ENCODE assay signal across 8 cellular contexts in the genomic region with DNA sequence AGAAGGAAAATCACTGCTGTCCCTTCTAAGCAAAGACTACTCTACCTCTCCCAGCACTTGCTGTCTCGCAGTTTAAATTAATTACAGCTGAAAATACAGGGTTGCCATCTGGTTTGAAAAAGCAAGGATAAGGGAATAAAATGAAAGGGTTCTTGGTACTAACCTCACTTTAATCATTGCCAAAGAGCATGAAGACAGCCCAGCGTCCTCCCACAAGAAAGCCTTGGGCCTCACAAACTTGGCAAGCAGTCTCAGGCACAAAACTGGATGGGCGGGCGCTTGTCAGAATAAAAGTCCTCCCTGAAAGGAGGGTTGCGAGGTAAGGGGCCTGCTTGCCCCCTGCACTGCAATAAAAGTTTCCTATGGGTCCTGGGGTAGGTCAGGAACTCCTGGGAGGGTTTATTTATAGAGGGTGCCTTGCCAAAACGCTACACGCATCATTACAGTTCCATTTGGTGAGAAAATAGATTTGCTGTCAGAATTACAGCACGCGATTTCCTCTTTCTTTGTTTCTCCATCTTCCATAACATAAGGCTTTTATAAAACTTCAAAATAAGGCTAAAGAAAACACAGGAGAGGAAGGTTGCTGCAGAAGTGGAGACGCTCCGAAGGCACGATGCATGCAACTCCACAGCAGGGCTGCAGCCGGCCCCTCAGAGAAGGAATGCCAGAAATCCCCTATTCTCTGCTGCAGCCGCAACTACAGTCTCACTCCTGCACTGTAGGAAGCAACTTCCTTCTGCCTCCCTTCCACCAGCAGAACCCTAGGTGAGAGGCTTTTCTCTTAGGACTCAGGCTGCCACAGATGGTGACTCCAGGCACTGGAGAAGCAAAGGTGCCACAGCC.
DNase-seq lines count a peak whose midpoint lies in the region; ATAC-seq and TF ChIP-seq lines count a peak whose summit lies in the region.

No MANE protein-coding gene starts in this region.

- H3K9me3 ChIP-seq in heart right ventricle = no peaks in the 10 kb centered on the region

- DNase-seq in GM13977 (ENCODE audit: low spot score) (peak; percentile 31), KBM-7 (peak; percentile 77), amniotic epithelial cell (ENCODE audit: low read depth) (peak; percentile 95), heart right ventricle (peak; percentile 60 to 82), pons (ENCODE audit: low spot score) (peak; percentile 91), GM19240 (ENCODE audit: insufficient read length, low spot score) (no peak), ecto neural progenitor cell (ENCODE audit: low spot score) (no peak)
- DNase-seq in stimulated activated CD4-positive, alpha-beta T cell treated with anti-CD3 and anti-CD28 coated beads, Interleukin-15, amount 100 ng/mL, for 24 hours = no peak

- H3K36me3 ChIP-seq in heart right ventricle = peaks cover 0 to 13% (median 0%) of the 10 kb centered on the region in 9 donors

- H3K27ac ChIP-seq in heart right ventricle = peak overlapping the region; percentile 5 to 85 (median 71)

- ATAC-seq in heart right ventricle = peak; percentile 80 to 92 (median 86)

- 2 to 3% methylated on average over 14 of the region's 14 CpGs for WGBS in heart right ventricle, 2 donors

- peaks cover 11 to 92% (median 53%) of the 10 kb centered on the region in 9 donors for H3K4me1 ChIP-seq in heart right ventricle

- H3K27me3 ChIP-seq in heart right ventricle = no peaks in the 10 kb centered on the region

- peak overlapping the region in 9 of 10 donors; percentile 6 to 51 (median 46) for H3K4me3 ChIP-seq in heart right ventricle

- TF ChIP-seq CTCF in GM13977 (IDR thresholded peaks at IDR 0.05; ENCODE audit: extremely low read depth, insufficient read depth, missing control alignments) = no peak
- TF ChIP-seq CTCF in heart right ventricle (IDR thresholded peaks at IDR 0.05) = no peak

- intact Hi-C loops in heart right ventricle (cut with DNase I) = loop anchor here in 3 of 10 donors (5.0 to 10.0 kb wide), 2 partner anchors 52 to 60 kb away; a partner anchor contains a TSS

- in situ Hi-C loops in GM13977 (cut with MboI; ENCODE audit: low pct_unique_long_range_greater_than_20kb, low sequenced_read_pairs, unreplicated experiment) = no loop called here
- in situ Hi-C loops in KBM-7 (cut with MboI; ENCODE audit: low pct_unique_long_range_greater_than_20kb, low sequenced_read_pairs) = no loop called here

Comparison
In these comparisons a context has a peak if more than half of its experiments do, and no peak if none do; other contexts are left out.
1. DNase-seq: peak in GM13977 (single experiment), KBM-7 (single experiment), amniotic epithelial cell (single experiment), heart right ventricle (2 of 2) and pons (single experiment); none in GM19240 (single experiment), ecto neural progenitor cell (single experiment) and stimulated activated CD4-positive, alpha-beta T cell treated with anti-CD3 and anti-CD28 coated beads, Interleukin-15, amount 100 ng/mL, for 24 hours (single experiment).